8 cellular contexts compared by ENCODE assay signal in the genomic region with DNA sequence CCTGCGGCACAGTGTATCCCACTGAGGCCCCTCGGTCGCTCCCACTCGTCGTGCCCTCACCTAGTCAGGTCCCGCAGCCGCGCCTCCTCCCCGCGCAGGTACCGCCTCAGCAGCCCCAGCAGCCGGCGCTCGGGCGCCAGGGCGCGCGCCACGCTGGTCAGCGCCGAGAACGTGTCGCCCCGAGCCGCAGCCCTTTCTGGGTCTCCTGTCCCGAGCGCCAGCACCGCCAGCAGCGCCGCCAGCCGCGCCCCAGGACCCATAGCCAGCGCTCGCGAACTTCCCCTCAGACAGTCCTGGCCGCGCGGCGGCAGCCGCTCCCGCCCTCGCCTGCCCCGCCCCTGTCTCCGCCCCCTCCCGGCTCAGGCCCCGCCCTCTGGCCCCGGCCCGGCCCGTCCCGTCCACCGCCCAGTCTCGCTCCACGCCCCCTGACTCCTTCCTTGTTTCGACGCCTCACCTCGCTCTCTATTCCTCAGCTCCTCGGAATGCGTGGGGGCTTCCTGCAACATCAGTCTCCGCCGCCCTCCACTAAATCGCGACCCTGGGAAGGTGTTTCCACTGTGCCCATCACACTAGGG. TPM values are rescaled to one million over a fixed set of nuclear protein-coding genes. Genes with fewer than 3 reads are reported as not detected.
DNase-seq lines count a peak whose midpoint lies in the region; ATAC-seq and TF ChIP-seq lines count a peak whose summit lies in the region.

Gene P4HA3, minus strand, starts transcription at position 289 of the 575 bp plus-strand sequence. Its CDS starts 29 bp downstream, at position 260.

- H3K9me2 ChIP-seq in PC-3 (replicated peaks; ENCODE audit: low read length): no peaks in the 10 kb centered on the region

- H3K9me3 ChIP-seq in PC-3 (ENCODE audit: low read length): peaks cover 3% of the 10 kb centered on the region
- no peaks in the 10 kb centered on the region for H3K9me3 ChIP-seq in cardiac muscle cell (ENCODE audit: low read depth)
- peaks cover 4% of the 10 kb centered on the region for H3K9me3 ChIP-seq in psoas muscle
- H3K9me3 ChIP-seq in aorta (ENCODE audit: control insufficient read depth, low read length): no peaks in the 10 kb centered on the region

- H3K9me3 Mint-ChIP-seq in activated naive CD4-positive, alpha-beta T cell treated with anti-CD3 and anti-CD28 coated beads, Interleukin-2, amount 10 ng/mL, durations not matched to agents 7 days and 5 days: peaks cover 4% of the 10 kb centered on the region

- no peaks in the 10 kb centered on the region for H3F3A ChIP-seq in PC-3 (ENCODE audit: low read length, unreplicated experiment)

- WGBS in psoas muscle, 3 donors: 4 to 5% (median 4%) methylated on average over 33 to 62 of the region's 62 CpGs
- WGBS in aorta, 2 donors: 5% methylated on average over 40 to 62 of the region's 62 CpGs

- POLR2A ChIA-PET in PC-3 (lab: Charles Lee; ENCODE audit: unreplicated experiment): interaction anchor here (0.7 kb wide), 1 partner anchor 31 kb away, joined by 4 read pairs; no protein-coding TSS in a partner anchor

- peaks cover 8% of the 10 kb centered on the region for H3K4me1 Mint-ChIP-seq in activated naive CD4-positive, alpha-beta T cell treated with anti-CD3 and anti-CD28 coated beads, Interleukin-2, amount 10 ng/mL, durations not matched to agents 7 days and 5 days

- peak within 1 kb of the TSS; percentile 87 for H3K4me2 ChIP-seq in PC-3 (ENCODE audit: low read length)

- H3K27ac ChIP-seq in PC-3 (ENCODE audit: low read length): no peak within 1 kb of the TSS
- H3K27ac ChIP-seq in cardiac muscle cell: no peak within 1 kb of the TSS
- H3K27ac ChIP-seq in psoas muscle: no peak within 1 kb of the TSS
- H3K27ac ChIP-seq in aorta (ENCODE audit: low read depth in 1 of 2, low read length in 2 of 2): no peak within 1 kb of the TSS

- no peak within 1 kb of the TSS for H3K27ac Mint-ChIP-seq in activated naive CD4-positive, alpha-beta T cell treated with anti-CD3 and anti-CD28 coated beads, Interleukin-2, amount 10 ng/mL, durations not matched to agents 7 days and 5 days

- H3K27me3 ChIP-seq in PC-3 (ENCODE audit: low read length): no peaks in the 10 kb centered on the region
- H3K27me3 ChIP-seq in cardiac muscle cell: peaks cover 69% of the 10 kb centered on the region
- no peaks in the 10 kb centered on the region for H3K27me3 ChIP-seq in psoas muscle (ENCODE audit: insufficient read depth in 3 of 3, low read length in 2 of 3)
- H3K27me3 ChIP-seq in aorta (ENCODE audit: control insufficient read depth in 1 of 2, insufficient read depth in 2 of 2, low read length in 1 of 2): no peaks in the 10 kb centered on the region

- peak within 1 kb of the TSS; percentile 56 for H3K4me3 Mint-ChIP-seq in activated naive CD4-positive, alpha-beta T cell treated with anti-CD3 and anti-CD28 coated beads, Interleukin-2, amount 10 ng/mL, durations not matched to agents 7 days and 5 days

- H3K27me3 Mint-ChIP-seq in activated naive CD4-positive, alpha-beta T cell treated with anti-CD3 and anti-CD28 coated beads, Interleukin-2, amount 10 ng/mL, durations not matched to agents 7 days and 5 days: peaks cover 48% of the 10 kb centered on the region

- ATAC-seq in PC-3 (peak; percentile 97), psoas muscle (peak; percentile 95 to 99 (median 98)), aorta (ENCODE audit: low FRiP score) (peak; percentile 85), GM19395 (IDR thresholded peaks at IDR 0.05; ENCODE audit: unreplicated experiment) (no peak), GM18502 (IDR thresholded peaks at IDR 0.05; ENCODE audit: poor library complexity, unreplicated experiment) (no peak)

- DNase-seq in GM19238 (ENCODE audit: insufficient read length, low spot score): peak; percentile 27
- DNase-seq in PC-3: peak; percentile 67
- peak; percentile 68 for DNase-seq in activated naive CD4-positive, alpha-beta T cell treated with anti-CD3 and anti-CD28 coated beads, Interleukin-2, amount 10 ng/mL, durations not matched to agents 7 days and 5 days
- peak; percentile 68 to 71 for DNase-seq in cardiac muscle cell (ENCODE audit: low read depth in 1 of 2, low spot score in 1 of 2)
- DNase-seq in psoas muscle: peak; percentile 73 to 84
- DNase-seq in aorta: peak; percentile 86 to 91

- CTCF ChIA-PET in PC-3 (lab: Charles Lee): no interaction called here
- CTCF ChIA-PET in activated naive CD4-positive, alpha-beta T cell treated with anti-CD3 and anti-CD28 coated beads, Interleukin-2, amount 10 ng/mL, durations not matched to agents 7 days and 5 days (lab: Charles Lee): interaction anchor here (0.6 to 1.6 kb wide), 2 partner anchors 10 to 56 kb away, joined by 3 to 4 read pairs; no protein-coding TSS in a partner anchor

- no peaks in the 10 kb centered on the region for H3K36me3 Mint-ChIP-seq in activated naive CD4-positive, alpha-beta T cell treated with anti-CD3 and anti-CD28 coated beads, Interleukin-2, amount 10 ng/mL, durations not matched to agents 7 days and 5 days

- no peaks in the 10 kb centered on the region for H4K20me1 ChIP-seq in PC-3 (ENCODE audit: low read length)

- H3K4me3 ChIP-seq in PC-3 (ENCODE audit: low read length) (peak within 1 kb of the TSS; percentile 74), cardiac muscle cell (peak within 1 kb of the TSS; percentile 28), psoas muscle (peak within 1 kb of the TSS; percentile 76), aorta (ENCODE audit: low read length in 2 of 2) (peak within 1 kb of the TSS; percentile 11 to 28)

- TF ChIP-seq CTCF in PC-3 (conservative IDR thresholded peaks at IDR 0.05; ENCODE audit: low read depth, low read length): peak; percentile 44
- peak; percentile 12 for TF ChIP-seq CTCF in cardiac muscle cell (IDR thresholded peaks at IDR 0.05; ENCODE audit: low read depth, low read length)
- no peak for TF ChIP-seq CTCF in psoas muscle (IDR thresholded peaks at IDR 0.05)

- H3K9ac ChIP-seq in PC-3 (ENCODE audit: low read length): peak within 1 kb of the TSS; percentile 61

- H2AFZ ChIP-seq in PC-3 (ENCODE audit: low read length): peak within 1 kb of the TSS; percentile 85

- no TSS peak for BruUV-seq in PC-3 (replicated peaks; lab: Mats Ljungman, UMichigan)

- H3K4me1 ChIP-seq in PC-3 (ENCODE audit: insufficient read depth, low read length) (peaks cover 10% of the 10 kb centered on the region; the same call in 1 of the 2 replicates), cardiac muscle cell (ENCODE audit: low read depth) (no peaks in the 10 kb centered on the region), psoas muscle (no peaks in the 10 kb centered on the region), aorta (ENCODE audit: control insufficient read depth in 1 of 2, insufficient read depth in 2 of 2, low read length in 2 of 2) (peaks cover 2 to 5% of the 10 kb centered on the region in 2 donors)

- no peaks in the 10 kb centered on the region for H3K79me2 ChIP-seq in PC-3 (ENCODE audit: low read length)

- intact Hi-C loops in PC-3 (cut with micrococcal nuclease) (no loop called here), psoas muscle (cut with DNase I) (loop anchor here in 1 of 2 donors (5.0 kb wide), 1 partner anchor 54 kb away; no protein-coding TSS in a partner anchor), aorta (cut with DNase I) (no loop called here)

- H3K36me3 ChIP-seq in PC-3 (ENCODE audit: low read depth, low read length): peaks cover under 1% of the 10 kb centered on the region; the same call in 1 of the 2 replicates
- H3K36me3 ChIP-seq in cardiac muscle cell: no peaks in the 10 kb centered on the region
- no peaks in the 10 kb centered on the region for H3K36me3 ChIP-seq in psoas muscle (ENCODE audit: insufficient read depth in 1 of 2, low read depth in 1 of 2)
- no peaks in the 10 kb centered on the region for H3K36me3 ChIP-seq in aorta (ENCODE audit: control insufficient read depth in 1 of 2, insufficient read depth in 2 of 2, low read length in 1 of 2)

RNA-seq across cellular contexts. Expression of gene P4HA3, which starts in this region (rescaled TPM):
- total RNA-seq in PC-3 (2014; rRNA removed) (2.0 and 3.7 TPM in 2 replicates), cardiac muscle cell (not detected in 2 replicates), psoas muscle (under 1 TPM in 3 of 4 donors, not detected in 1; 0.21 to 0.28 (median 0.22) TPM), aorta (1 to 10 TPM; 3.1 to 5.8 TPM)
- polyA plus RNA-seq in cardiac muscle cell (0.06 and 0.27 TPM in 2 replicates), psoas muscle (1 to 10 TPM in 1 of 3 donors, under 1 TPM in 2; 0.03 to 2.2 (median 0.11) TPM), aorta (10 to 100 TPM in 1 of 2 donors, under 1 TPM in 1; 0.75 to 13.8 TPM)

Comparison
In these comparisons a context has a peak if more than half of its experiments do, and no peak if none do; other contexts are left out.
1. Peak in DNase-seq and H3K4me3 ChIP-seq in cardiac muscle cell; RNA of the gene not detected or under 1 TPM.
2. DNase-seq: peak in every context shown above with its lines; median percentile 88 in aorta; 78 in psoas muscle; 70 in cardiac muscle cell; 68 in activated naive CD4-positive, alpha-beta T cell treated with anti-CD3 and anti-CD28 coated beads, Interleukin-2, amount 10 ng/mL, durations not matched to agents 7 days and 5 days; 67 in PC-3; 27 in GM19238.
3. ATAC-seq: peak in PC-3 (single experiment), psoas muscle (4 of 4) and aorta (single experiment); none in GM19395 (single experiment) and GM18502 (single experiment).
4. H3K4me3 ChIP-seq: peak in every context shown above with its lines; median percentile 76 in psoas muscle; 74 in PC-3; 28 in cardiac muscle cell; 20 in aorta.